ENCODE assay signal across 15 cellular contexts in genomic region chr20:24465730-24466129, GRCh38. TPM values are rescaled to one million over a fixed set of nuclear protein-coding genes. Genes with fewer than 3 reads are reported as not detected.
DNase-seq lines count a peak whose midpoint lies in the region; ATAC-seq and TF ChIP-seq lines count a peak whose summit lies in the region.
"Had no signal": no experiment of that assay in that cellular context is flagged by ENCODE, and none has a peak within 500 bp of the region (broad histone marks: within the 10 kb centered on the region; RNA-seq: fewer than 3 reads in every experiment).

No MANE protein-coding gene starts in this region.

- H3K4me3 ChIP-seq in right cardiac atrium (ENCODE audit: low read length) (no peak overlapping the region), OCI-LY7 (ENCODE audit: low read depth, low read length, poor library complexity, severe bottlenecking) (no peak overlapping the region)
- H3K4me3 ChIP-seq: stomach had no signal

- intact Hi-C loops in right cardiac atrium (cut with DNase I) (no loop called here), OCI-LY7 (cut with micrococcal nuclease; ENCODE audit: unreplicated experiment) (no loop called here)

- POLR2A ChIA-PET in OCI-LY7 (lab: Charles Lee), result no interaction called here

- H3K27ac ChIP-seq in right cardiac atrium (ENCODE audit: low read length) (peak overlapping the region; percentile 84), OCI-LY7 (ENCODE audit: low read depth, low read length, poor library complexity, severe bottlenecking) (no peak overlapping the region)

- no peaks in the 10 kb centered on the region for H3K79me2 ChIP-seq in OCI-LY7 (ENCODE audit: insufficient read depth, low read depth, low read length)

- H3K36me3 Mint-ChIP-seq in brain, result no peaks in the 10 kb centered on the region

- no peaks in the 10 kb centered on the region for H3K4me1 ChIP-seq in right cardiac atrium (ENCODE audit: control insufficient read depth, insufficient read depth, low read length)
- no peaks in the 10 kb centered on the region for H3K4me1 ChIP-seq in OCI-LY7 (ENCODE audit: insufficient read depth, low read length, poor library complexity, severe bottlenecking)

- no peak overlapping the region for H3K4me2 ChIP-seq in OCI-LY7 (ENCODE audit: low read length)

- no peaks in the 10 kb centered on the region for H4K20me1 ChIP-seq in OCI-LY7 (ENCODE audit: insufficient read depth, low read length)

- H3K4me1 Mint-ChIP-seq in brain, result peaks cover 53% of the 10 kb centered on the region

- WGBS in right cardiac atrium, result 27% methylated on average over 3 of the region's 3 CpGs

- peak overlapping the region in 3 of 5 experiments; percentile 21 to 86 (median 71) for H3K27ac Mint-ChIP-seq in brain
- H3K27ac Mint-ChIP-seq: activated CD8-positive, alpha-beta T cell treated with anti-CD3 and anti-CD28 coated beads, Interleukin-2, amount 10 ng/mL, durations not matched to agents 7 days and 5 days had no signal

- peaks cover 0 to 2% (median 0%) of the 10 kb centered on the region in 5 experiments for H3K9me3 Mint-ChIP-seq in brain

- no peak for TF ChIP-seq CTCF in brain (conservative IDR thresholded peaks at IDR 0.05)
- no peak for TF ChIP-seq CTCF in OCI-LY7 (conservative IDR thresholded peaks at IDR 0.05; ENCODE audit: low read length)

- BruUV-seq in OCI-LY7 (replicated peaks; lab: Mats Ljungman, UMichigan), result no TSS peak

- H3K27me3 ChIP-seq in right cardiac atrium (ENCODE audit: control insufficient read depth, insufficient read depth), result no peaks in the 10 kb centered on the region

- H3K9me3 ChIP-seq in right cardiac atrium (ENCODE audit: control insufficient read depth, low read length) (no peaks in the 10 kb centered on the region), OCI-LY7 (ENCODE audit: low read length) (no peaks in the 10 kb centered on the region)
- H3K9me3 ChIP-seq: stomach had no signal

- peak; percentile 73 to 77 for ATAC-seq in right cardiac atrium
- no peak for ATAC-seq in GM19463 (IDR thresholded peaks at IDR 0.05; ENCODE audit: unreplicated experiment)
- ATAC-seq: activated CD8-positive, alpha-beta T cell treated with anti-CD3 and anti-CD28 coated beads, Interleukin-2, amount 10 ng/mL, durations not matched to agents 7 days and 5 days had no signal

- H3K36me3 ChIP-seq in OCI-LY7 (ENCODE audit: insufficient read depth, low read length), result no peaks in the 10 kb centered on the region
- H3K36me3 ChIP-seq: stomach had no signal

- DNase-seq in H4 (ENCODE audit: low spot score) (peak; percentile 54), right cardiac atrium (peak; percentile 64 to 76 (median 72)), superior temporal gyrus (ENCODE audit: extremely low spot score) (peak; percentile 80), ecto neural progenitor cell (ENCODE audit: low spot score) (no peak), OCI-LY7 (ENCODE audit: low spot score) (no peak)
- DNase-seq: activated CD8-positive, alpha-beta T cell treated with anti-CD3 and anti-CD28 coated beads, Interleukin-2, amount 10 ng/mL, durations not matched to agents 7 days and 5 days; activated naive CD4-positive, alpha-beta T cell treated with anti-CD3 and anti-CD28 coated beads, Interleukin-2, amount 50 U/mL, for 16 hours; COR-L47; effector CD4-positive, alpha-beta T cell; NCI-H1694 treated with DMSO at 0.1 percent for 48 hours; stomach had no signal

- no peaks in the 10 kb centered on the region for H3K9me2 ChIP-seq in OCI-LY7 (ENCODE audit: insufficient read depth, low read length)

- peak overlapping the region in 1 of 5 experiments; percentile 5 for H3K4me3 Mint-ChIP-seq in brain
- H3K4me3 Mint-ChIP-seq: activated CD8-positive, alpha-beta T cell treated with anti-CD3 and anti-CD28 coated beads, Interleukin-2, amount 10 ng/mL, durations not matched to agents 7 days and 5 days had no signal

- no peak overlapping the region for H2AFZ ChIP-seq in OCI-LY7 (ENCODE audit: low read length)

- H3K27me3 Mint-ChIP-seq in brain, result peaks cover 52% of the 10 kb centered on the region

- CTCF ChIA-PET in OCI-LY7 (lab: Charles Lee; ENCODE audit: unreplicated experiment), result interaction anchor here (0.6 kb wide), 1 partner anchor 277 kb away, joined by 3 read pairs; no protein-coding TSS in a partner anchor

RNA-seq across cellular contexts. Expression of gene SYNDIG1, which starts 3.7 kb away (rescaled TPM):
- 0.47 and 0.77 TPM in 2 replicates for total RNA-seq in H4 (2014; rRNA removed; shearing (Covaris generic))
- polyA plus RNA-seq in brain (ENCODE audit: insufficient read depth, low read depth, low replicate concordance) (19.3 TPM), right cardiac atrium (34.8 TPM)
- total RNA-seq in right cardiac atrium (10 to 100 TPM; 26.3 to 38.6 (median 33.3) TPM), OCI-LY7 (2022) (not detected in 2 replicates)
- total RNA-seq in OCI-LY7 (2014; rRNA removed; shearing (Covaris generic)), result not detected in 2 replicates
- total RNA-seq: activated CD8-positive, alpha-beta T cell treated with anti-CD3 and anti-CD28 coated beads, Interleukin-2, amount 10 ng/mL, durations not matched to agents 7 days and 5 days; pulmonary artery endothelial cell; T-helper 2 cell treated with Interferon-gamma antibody and Interleukin-4, amounts not matched to agents 100 ng/mL and 5 ng/mL, for 36 hours had no signal

Comparison
In these comparisons a context has a peak if more than half of its experiments do, and no peak if none do; other contexts are left out.
1. DNase-seq: peak in H4 (single experiment), right cardiac atrium (3 of 3) and superior temporal gyrus (single experiment); none in ecto neural progenitor cell (single experiment) and OCI-LY7 (single experiment).
2. RNA of gene SYNDIG1, which starts 3.7 kb away (total RNA-seq): 26.3 to 38.6 TPM in right cardiac atrium; 0.47 to 0.77 TPM in H4 and not detected in OCI-LY7; every median in the first group is over 10 times any median in the second.